9 cellular contexts compared by ENCODE assay signal in genomic region chr5:54753034-54753433, GRCh38.
DNase-seq lines count a peak whose midpoint lies in the region; ATAC-seq and TF ChIP-seq lines count a peak whose summit lies in the region.
"Had no signal": no experiment of that assay in that cellular context is flagged by ENCODE, and none has a peak within 500 bp of the region (broad histone marks: within the 10 kb centered on the region; RNA-seq: fewer than 3 reads in every experiment).

No MANE protein-coding gene starts in this region.

- no peak for TF ChIP-seq POLR2A in tibial nerve (IDR thresholded peaks at IDR 0.05)

- WGBS in tibial nerve, 2 donors, result 38 to 48% methylated on average over 4 of the region's 4 CpGs

- TF ChIP-seq CTCF in epithelial cell of esophagus (IDR thresholded peaks at IDR 0.05; ENCODE audit: insufficient read depth, low read depth, low read length, missing control alignments) (no peak), tibial nerve (IDR thresholded peaks at IDR 0.05) (no peak)

- no peaks in the 10 kb centered on the region for H3K9me3 ChIP-seq in tibial nerve
- H3K9me3 ChIP-seq in SJCRH30 (replicated peaks), result no peaks in the 10 kb centered on the region

- H3K27ac ChIP-seq in tibial nerve (no peak overlapping the region), SJCRH30 (no peak overlapping the region)

- DNase-seq in EL, result peak; percentile 60
- peak; percentile 71 for DNase-seq in KBM-7
- peak; percentile 45 for DNase-seq in epithelial cell of esophagus (ENCODE audit: low read depth)
- DNase-seq in tibial nerve (ENCODE audit: low spot score in 2 of 2), result no peak
- DNase-seq in NCI-H226, result no peak
- no peak for DNase-seq in NCI-H146 treated with DMSO at 0.1 percent for 48 hours (lab: John Stamatoyannopoulos, UW; ENCODE audit: unreplicated experiment)
- DNase-seq in SJCRH30, result no peak

- H3K4me1 ChIP-seq in tibial nerve (peaks cover 0 to 2% (median 0%) of the 10 kb centered on the region in 4 donors), SJCRH30 (no peaks in the 10 kb centered on the region)

- in situ Hi-C loops in KBM-7 (cut with MboI; ENCODE audit: low pct_unique_long_range_greater_than_20kb, low sequenced_read_pairs), result no loop called here

- TF ChIP-seq EP300 in tibial nerve (IDR thresholded peaks at IDR 0.05), result no peak

- H3K36me3 ChIP-seq in tibial nerve (no peaks in the 10 kb centered on the region), SJCRH30 (no peaks in the 10 kb centered on the region)

- H3K27me3 ChIP-seq in tibial nerve (no peaks in the 10 kb centered on the region), SJCRH30 (no peaks in the 10 kb centered on the region)

- ATAC-seq in GM21528 (IDR thresholded peaks at IDR 0.05; ENCODE audit: low FRiP score, unreplicated experiment), result peak; percentile 93
- ATAC-seq: HCT116 had no signal

- no peak overlapping the region for H3K4me3 ChIP-seq in epithelial cell of esophagus (ENCODE audit: low read length)
- H3K4me3 ChIP-seq in tibial nerve, result no peak overlapping the region
- no peak overlapping the region for H3K4me3 ChIP-seq in SJCRH30

Comparison
In these comparisons a context has a peak if more than half of its experiments do, and no peak if none do; other contexts are left out.
1. DNase-seq: peak in EL (single experiment), KBM-7 (single experiment) and epithelial cell of esophagus (single experiment); none in tibial nerve (0 of 2), NCI-H226 (single experiment), NCI-H146 treated with DMSO at 0.1 percent for 48 hours (single experiment) and SJCRH30 (0 of 2).